ENCODE assay signal across 16 cellular contexts in the genomic region with DNA sequence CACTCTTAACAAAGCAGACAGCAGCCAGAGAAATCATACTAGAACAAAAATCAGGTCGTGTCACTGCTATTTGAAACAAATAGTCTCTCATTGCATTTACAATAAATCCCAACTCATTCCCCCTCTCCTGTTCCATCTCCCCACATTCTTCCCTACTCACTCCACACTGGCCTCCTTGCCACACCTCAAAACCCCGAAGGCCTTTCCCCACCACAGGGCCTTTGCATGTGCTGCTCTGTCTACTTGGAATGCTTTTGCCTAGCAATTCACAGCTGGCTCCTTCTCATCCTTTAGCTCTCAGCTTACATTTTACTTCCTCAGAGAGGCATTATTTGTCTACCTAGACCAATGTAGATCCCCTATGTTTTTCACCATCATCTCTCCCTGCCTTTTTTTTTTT. TPM values are rescaled to one million over a fixed set of nuclear protein-coding genes. Genes with fewer than 3 reads are reported as not detected.
DNase-seq lines count a peak whose midpoint lies in the region; ATAC-seq and TF ChIP-seq lines count a peak whose summit lies in the region.
"Had no signal": no experiment of that assay in that cellular context is flagged by ENCODE, and none has a peak within 500 bp of the region (broad histone marks: within the 10 kb centered on the region; RNA-seq: fewer than 3 reads in every experiment).

No MANE protein-coding gene starts in this region.

- H3K9me3 ChIP-seq in HEK293 (ENCODE audit: control insufficient read depth, insufficient read depth, low read depth, low read length) = no peaks in the 10 kb centered on the region
- H3K9me3 ChIP-seq: BLaER1 treated with 17β-estradiol and CSF1 and Interleukin-3, amounts not matched to agents 10 nM and 100 nM had no signal

- peaks cover 15% of the 10 kb centered on the region for H3K36me3 Mint-ChIP-seq in activated CD4-positive, alpha-beta T cell treated with anti-CD3 and anti-CD28 coated beads, Interleukin-2, amount 10 ng/mL, durations not matched to agents 7 days and 5 days (ENCODE audit: low read depth)
- peaks cover 77% of the 10 kb centered on the region for H3K36me3 Mint-ChIP-seq in activated T-helper 17 cell treated with anti-CD3 and anti-CD28 coated beads, Interleukin-2, amount 50 U/mL, for 72 hours (ENCODE audit: low read depth)
- peaks cover 15% of the 10 kb centered on the region for H3K36me3 Mint-ChIP-seq in neural crest cell (ENCODE audit: low read depth)

- no peaks in the 10 kb centered on the region for H3K27me3 Mint-ChIP-seq in activated CD4-positive, alpha-beta T cell treated with anti-CD3 and anti-CD28 coated beads, Interleukin-2, amount 10 ng/mL, durations not matched to agents 7 days and 5 days
- no peaks in the 10 kb centered on the region for H3K27me3 Mint-ChIP-seq in activated T-helper 17 cell treated with anti-CD3 and anti-CD28 coated beads, Interleukin-2, amount 50 U/mL, for 72 hours
- H3K27me3 Mint-ChIP-seq in neural crest cell (ENCODE audit: low read depth) = no peaks in the 10 kb centered on the region

- TF ChIP-seq CTCF in HEK293 (tag by site-specific recombination; IDR thresholded peaks at IDR 0.05) = no peak
- no peak for TF ChIP-seq CTCF in neural crest cell (conservative IDR thresholded peaks at IDR 0.05)
- no peak for TF ChIP-seq CTCF in omental fat pad (IDR thresholded peaks at IDR 0.05)

- POLR2A ChIA-PET in activated CD4-positive, alpha-beta T cell treated with anti-CD3 and anti-CD28 coated beads, Interleukin-2, amount 10 ng/mL, durations not matched to agents 7 days and 5 days (lab: Charles Lee) = no interaction called here
- POLR2A ChIA-PET in HEK293 (lab: Yijun Ruan, JAX) = interaction anchor here (0.6 to 1.6 kb wide), 2 partner anchors 10 to 11 kb away, joined by 4 read pairs; no protein-coding TSS in a partner anchor
- POLR2A ChIA-PET in HEK293T (lab: Yijun Ruan, JAX) = no interaction called here

- H3K36me3 ChIP-seq in HEK293 (ENCODE audit: control insufficient read depth in 2 of 2, insufficient read depth in 1 of 2, low read length in 2 of 2) = peaks cover 30 to 82% of the 10 kb centered on the region in 2 experiments

- no peak overlapping the region for H3K4me3 Mint-ChIP-seq in activated CD4-positive, alpha-beta T cell treated with anti-CD3 and anti-CD28 coated beads, Interleukin-2, amount 10 ng/mL, durations not matched to agents 7 days and 5 days
- H3K4me3 Mint-ChIP-seq in activated T-helper 17 cell treated with anti-CD3 and anti-CD28 coated beads, Interleukin-2, amount 50 U/mL, for 72 hours = no peak overlapping the region
- H3K4me3 Mint-ChIP-seq in neural crest cell = no peak overlapping the region
- H3K4me3 Mint-ChIP-seq: CD8-positive, alpha-beta T cell; H9 had no signal

- no peak for ATAC-seq in activated T-helper 17 cell treated with anti-CD3 and anti-CD28 coated beads, Interleukin-2, amount 50 U/mL, for 72 hours (replicated peaks)
- no peak for ATAC-seq in omental fat pad (ENCODE audit: low FRiP score)
- ATAC-seq in sciatic nerve = no peak
- ATAC-seq: CD8-positive, alpha-beta T cell; GM12878 had no signal

- intact Hi-C loops in sciatic nerve (cut with DNase I) = no loop called here

- CTCF ChIA-PET in activated CD4-positive, alpha-beta T cell treated with anti-CD3 and anti-CD28 coated beads, Interleukin-2, amount 10 ng/mL, durations not matched to agents 7 days and 5 days (lab: Charles Lee) = no interaction called here
- CTCF ChIA-PET in HEK293 (lab: Yijun Ruan, JAX) = interaction anchor here (0.6 to 0.7 kb wide), 2 partner anchors 81 to 702 kb away, joined by 3 to 5 read pairs; no protein-coding TSS in a partner anchor
- CTCF ChIA-PET in HEK293T (lab: Yijun Ruan, JAX) = no interaction called here

- peaks cover 3% of the 10 kb centered on the region for H3K4me1 Mint-ChIP-seq in activated CD4-positive, alpha-beta T cell treated with anti-CD3 and anti-CD28 coated beads, Interleukin-2, amount 10 ng/mL, durations not matched to agents 7 days and 5 days
- no peaks in the 10 kb centered on the region for H3K4me1 Mint-ChIP-seq in activated T-helper 17 cell treated with anti-CD3 and anti-CD28 coated beads, Interleukin-2, amount 50 U/mL, for 72 hours
- no peaks in the 10 kb centered on the region for H3K4me1 Mint-ChIP-seq in neural crest cell
- H3K4me1 Mint-ChIP-seq: H9 had no signal

- no peaks in the 10 kb centered on the region for H3K4me1 ChIP-seq in HEK293 (ENCODE audit: control insufficient read depth, insufficient read depth, low read length)

- peak overlapping the region; percentile 60 for H3K27ac Mint-ChIP-seq in activated CD4-positive, alpha-beta T cell treated with anti-CD3 and anti-CD28 coated beads, Interleukin-2, amount 10 ng/mL, durations not matched to agents 7 days and 5 days
- H3K27ac Mint-ChIP-seq in activated T-helper 17 cell treated with anti-CD3 and anti-CD28 coated beads, Interleukin-2, amount 50 U/mL, for 72 hours = peak overlapping the region; percentile 34
- H3K27ac Mint-ChIP-seq in neural crest cell (ENCODE audit: unreplicated experiment) = peak overlapping the region; percentile 10
- H3K27ac Mint-ChIP-seq: CD8-positive, alpha-beta T cell; H9 had no signal

- H3K27ac ChIP-seq in HEK293 (ENCODE audit: extremely low read depth, low read depth, low read length) = no peak overlapping the region
- H3K27ac ChIP-seq: BLaER1 treated with 17β-estradiol and CSF1 and Interleukin-3, amounts not matched to agents 10 nM and 100 nM had no signal

- H3K9me3 Mint-ChIP-seq in activated CD4-positive, alpha-beta T cell treated with anti-CD3 and anti-CD28 coated beads, Interleukin-2, amount 10 ng/mL, durations not matched to agents 7 days and 5 days = no peaks in the 10 kb centered on the region
- no peaks in the 10 kb centered on the region for H3K9me3 Mint-ChIP-seq in activated T-helper 17 cell treated with anti-CD3 and anti-CD28 coated beads, Interleukin-2, amount 50 U/mL, for 72 hours
- no peaks in the 10 kb centered on the region for H3K9me3 Mint-ChIP-seq in neural crest cell
- H3K9me3 Mint-ChIP-seq: CD8-positive, alpha-beta T cell; H9 had no signal

- H3K4me3 ChIP-seq in HEK293 (ENCODE audit: low read depth, low read length) = no peak overlapping the region
- H3K4me3 ChIP-seq: BLaER1 treated with 17β-estradiol and CSF1 and Interleukin-3, amounts not matched to agents 10 nM and 100 nM; GM12878 had no signal

- no peak for DNase-seq in activated CD4-positive, alpha-beta T cell treated with anti-CD3 and anti-CD28 coated beads, Interleukin-2, amount 10 ng/mL, durations not matched to agents 7 days and 5 days
- no peak for DNase-seq in activated CD4-positive, alpha-beta T cell treated with anti-CD3 and anti-CD28 coated beads, Interleukin-2, amount 50 U/mL, for 4 hours
- DNase-seq in neural crest cell (ENCODE audit: low read depth, low spot score) = no peak
- no peak for DNase-seq in omental fat pad (ENCODE audit: low spot score)
- DNase-seq in sciatic nerve (ENCODE audit: low spot score) = no peak
- DNase-seq in HEK293T (ENCODE audit: extremely low spot score) = no peak
- DNase-seq: 8988T; Calu3; CD8-positive, alpha-beta T cell; DND-41; EL; H9 had no signal

TF ChIP-seq in HEK293, 187 proteins besides CTCF, POLR2A, EP300 and RAD21 (continues in another document):
- TF ChIP-seq ZNF664 (tag by site-specific recombination; IDR thresholded peaks at IDR 0.05) (no peak), PRDM1 (tag by site-specific recombination; IDR thresholded peaks at IDR 0.05) (no peak), ZFP3 (tag by site-specific recombination; IDR thresholded peaks at IDR 0.05; ENCODE audit: low read depth) (peak; percentile 67), ZNF623 (tag by site-specific recombination; IDR thresholded peaks at IDR 0.05) (peak; percentile 98)

TF ChIP-seq in HEK293T, 16 proteins besides CTCF, POLR2A, EP300 and RAD21:
- TF ChIP-seq, protein P1, sequence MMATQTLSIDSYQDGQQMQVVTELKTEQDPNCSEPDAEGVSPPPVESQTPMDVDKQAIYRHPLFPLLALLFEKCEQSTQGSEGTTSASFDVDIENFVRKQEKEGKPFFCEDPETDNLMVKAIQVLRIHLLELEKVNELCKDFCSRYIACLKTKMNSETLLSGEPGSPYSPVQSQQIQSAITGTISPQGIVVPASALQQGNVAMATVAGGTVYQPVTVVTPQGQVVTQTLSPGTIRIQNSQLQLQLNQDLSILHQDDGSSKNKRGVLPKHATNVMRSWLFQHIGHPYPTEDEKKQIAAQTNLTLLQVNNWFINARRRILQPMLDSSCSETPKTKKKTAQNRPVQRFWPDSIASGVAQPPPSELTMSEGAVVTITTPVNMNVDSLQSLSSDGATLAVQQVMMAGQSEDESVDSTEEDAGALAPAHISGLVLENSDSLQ (IDR thresholded peaks at IDR 0.05) = no peak

RNA-seq across cellular contexts. Expression of a gene that starts 6.3 kb away (rescaled TPM):
- total RNA-seq in activated CD4-positive, alpha-beta T cell treated with anti-CD3 and anti-CD28 coated beads, Interleukin-2, amount 10 ng/mL, durations not matched to agents 7 days and 5 days = 10 to 100 TPM; 48.6 to 61.5 TPM
- total RNA-seq in activated T-helper 17 cell treated with anti-CD3 and anti-CD28 coated beads, Interleukin-2, amount 50 U/mL, for 72 hours = 10 to 100 TPM; 51.4 to 65.9 TPM
- total RNA-seq in neural crest cell (73.2 and 77.1 TPM in 2 replicates), omental fat pad (10 to 100 TPM; 21.0 to 54.2 (median 29.4) TPM), sciatic nerve (45.4 TPM)

RNA-seq across cellular contexts. Expression of a gene that starts 21.1 kb away (rescaled TPM):
- 10 to 100 TPM; 38.7 to 38.9 TPM for total RNA-seq in activated CD4-positive, alpha-beta T cell treated with anti-CD3 and anti-CD28 coated beads, Interleukin-2, amount 10 ng/mL, durations not matched to agents 7 days and 5 days
- total RNA-seq in activated T-helper 17 cell treated with anti-CD3 and anti-CD28 coated beads, Interleukin-2, amount 50 U/mL, for 72 hours = 10 to 100 TPM; 33.0 to 44.1 TPM
- total RNA-seq in neural crest cell (141 and 147 TPM in 2 replicates), omental fat pad (10 to 100 TPM in 2 of 4 donors, 1 to 10 TPM in 2; 5.5 to 16.4 (median 10.3) TPM), sciatic nerve (17.7 TPM)

RNA-seq across cellular contexts. Expression of a gene that starts 43.6 kb away (rescaled TPM):
- total RNA-seq in activated CD4-positive, alpha-beta T cell treated with anti-CD3 and anti-CD28 coated beads, Interleukin-2, amount 10 ng/mL, durations not matched to agents 7 days and 5 days = 10 to 100 TPM; 56.7 to 57.2 TPM
- 10 to 100 TPM; 28.5 to 59.9 TPM for total RNA-seq in activated T-helper 17 cell treated with anti-CD3 and anti-CD28 coated beads, Interleukin-2, amount 50 U/mL, for 72 hours
- 48.1 and 48.4 TPM in 2 replicates for total RNA-seq in neural crest cell
- 10 to 100 TPM; 26.6 to 35.2 (median 32.9) TPM for total RNA-seq in omental fat pad
- total RNA-seq in sciatic nerve = 28.4 TPM

Comparison
In these comparisons a context has a peak if more than half of its experiments do, and no peak if none do; other contexts are left out.
1. H3K27ac Mint-ChIP-seq: peak in every context shown above with its lines; median percentile 60 in activated CD4-positive, alpha-beta T cell treated with anti-CD3 and anti-CD28 coated beads, Interleukin-2, amount 10 ng/mL, durations not matched to agents 7 days and 5 days; 34 in activated T-helper 17 cell treated with anti-CD3 and anti-CD28 coated beads, Interleukin-2, amount 50 U/mL, for 72 hours; 10 in neural crest cell.